ENCODE assay signal across 8 cellular contexts in genomic region chr16:3690470-3690918, GRCh38. TPM values are rescaled to one million over a fixed set of nuclear protein-coding genes. Genes with fewer than 3 reads are reported as not detected.
DNase-seq lines count a peak whose midpoint lies in the region; ATAC-seq and TF ChIP-seq lines count a peak whose summit lies in the region.

No MANE protein-coding gene starts in this region.

- H3K27me3 ChIP-seq in tibial artery: no peaks in the 10 kb centered on the region

- peaks cover 0 to 14% (median 6%) of the 10 kb centered on the region in 4 donors for H3K4me1 ChIP-seq in tibial artery

- H3K4me3 ChIP-seq in tibial artery: peak overlapping the region; percentile 36 to 48

- peaks cover 20 to 44% (median 22%) of the 10 kb centered on the region in 3 donors for H3K36me3 ChIP-seq in tibial artery

- H3K9me3 ChIP-seq in tibial artery: no peaks in the 10 kb centered on the region

- ATAC-seq in GM21515 (IDR thresholded peaks at IDR 0.05; ENCODE audit: unreplicated experiment): peak; percentile 78
- ATAC-seq in Right ventricle myocardium superior (ENCODE audit: poor library complexity): peak; percentile 96

- peak; percentile 94 for TF ChIP-seq CTCF in C4-2B (conservative IDR thresholded peaks at IDR 0.05)
- TF ChIP-seq CTCF in tibial artery (IDR thresholded peaks at IDR 0.05): peak; percentile 92 to 95

- DNase-seq in NCI-H1092 (lab: John Stamatoyannopoulos, UW) (peak; percentile 58), SW480 (ENCODE audit: low spot score) (peak; percentile 71), Right ventricle myocardium superior (peak; percentile 94), pons (ENCODE audit: low spot score) (peak; percentile 91), tibial artery (peak; percentile 96)
- DNase-seq in activated naive CD8-positive, alpha-beta T cell treated with anti-CD3 and anti-CD28 coated beads, Interleukin-2, amount 50 U/mL, for 16 hours (ENCODE audit: low read depth, low spot score): peak; percentile 65

- intact Hi-C loops in Right ventricle myocardium superior (cut with DNase I) (loop anchor here (5.0 kb wide), 1 partner anchor 187 kb away; no protein-coding TSS in a partner anchor), tibial artery (cut with DNase I; ENCODE audit: low total_unique reads) (loop anchor here (5.0 kb wide), 1 partner anchor 187 kb away; no protein-coding TSS in a partner anchor)

- no peak overlapping the region for H3K27ac ChIP-seq in C4-2B
- peak overlapping the region; percentile 41 to 59 for H3K27ac ChIP-seq in tibial artery

RNA-seq across cellular contexts. Expression of gene TRAP1, which starts 26.8 kb away (rescaled TPM):
- total RNA-seq in Right ventricle myocardium superior: 146 TPM

RNA-seq across cellular contexts. Expression of gene DNASE1, which starts 36.0 kb away (rescaled TPM):
- total RNA-seq in Right ventricle myocardium superior: 8.1 TPM
